Comparison of ENCODE assay signal across 23 cellular contexts in genomic region chr19:41111296-41111695, GRCh38. TPM values are rescaled to one million over a fixed set of nuclear protein-coding genes. Genes with fewer than 3 reads are reported as not detected.
DNase-seq lines count a peak whose midpoint lies in the region; ATAC-seq and TF ChIP-seq lines count a peak whose summit lies in the region.
"Had no signal": no experiment of that assay in that cellular context is flagged by ENCODE, and none has a peak within 500 bp of the region (broad histone marks: within the 10 kb centered on the region; RNA-seq: fewer than 3 reads in every experiment).

No MANE protein-coding gene starts in this region.

- H3K36me3 ChIP-seq in right atrium auricular region: no peaks in the 10 kb centered on the region
- no peaks in the 10 kb centered on the region for H3K36me3 ChIP-seq in BLaER1 treated with 17β-estradiol and CSF1 and Interleukin-3, amounts not matched to agents 10 nM and 100 nM

- TF ChIP-seq CTCF in right atrium auricular region (IDR thresholded peaks at IDR 0.05) (no peak), coronary artery (IDR thresholded peaks at IDR 0.05) (no peak)

- intact Hi-C loops in cardiac septum (cut with DNase I): no loop called here
- intact Hi-C loops in posterior vena cava (cut with DNase I): no loop called here

- H3K27ac ChIP-seq in right atrium auricular region: no peak overlapping the region
- peak overlapping the region in 7 of 11 experiments; percentile 25 to 76 (median 69); a peak in 11 of 22 replicates for H3K27ac ChIP-seq in BLaER1 treated with 17β-estradiol and CSF1 and Interleukin-3, amounts not matched to agents 10 nM and 100 nM
- no peak overlapping the region for H3K27ac ChIP-seq in coronary artery
- H3K27ac ChIP-seq: GM23248 had no signal

- peak overlapping the region in 5 of 11 experiments; percentile 10 to 58 (median 48); a peak in 5 of 22 replicates for H3K9ac ChIP-seq in BLaER1 treated with 17β-estradiol and CSF1 and Interleukin-3, amounts not matched to agents 10 nM and 100 nM
- H3K9ac ChIP-seq: GM23248 had no signal

- H3K4me1 ChIP-seq in right atrium auricular region: no peaks in the 10 kb centered on the region
- H3K4me1 ChIP-seq in BLaER1 treated with 17β-estradiol and CSF1 and Interleukin-3, amounts not matched to agents 10 nM and 100 nM: peaks cover 0 to 55% (median 23%) of the 10 kb centered on the region in 10 experiments; a peak in 17 of 20 replicates

- no peaks in the 10 kb centered on the region for H3K27me3 ChIP-seq in right atrium auricular region
- H3K27me3 ChIP-seq in BLaER1 treated with 17β-estradiol and CSF1 and Interleukin-3, amounts not matched to agents 10 nM and 100 nM: no peaks in the 10 kb centered on the region

- DNase-seq in cardiac septum (ENCODE audit: low spot score) (peak; percentile 24), right atrium auricular region (ENCODE audit: low spot score) (no peak), coronary artery (ENCODE audit: low spot score) (peak; percentile 55), posterior vena cava (ENCODE audit: low spot score) (peak; percentile 31), RPMI8226 (no peak)
- no peak for DNase-seq in activated naive CD4-positive, alpha-beta T cell treated with anti-CD3 and anti-CD28 coated beads, Interleukin-2, amount 50 U/mL, for 16 hours
- DNase-seq: C1 segment of cervical spinal cord; Calu3; CD4-positive, alpha-beta memory T cell; COR-L47; DMS53; DMS79 treated with DMSO at 0.1 percent for 48 hours; GF-D8; GM23248; H7 had no signal

- peak overlapping the region in 9 of 11 experiments; percentile 31 to 76 (median 57); a peak in 18 of 22 replicates for H3K4me2 ChIP-seq in BLaER1 treated with 17β-estradiol and CSF1 and Interleukin-3, amounts not matched to agents 10 nM and 100 nM

- no peaks in the 10 kb centered on the region for H3K9me3 ChIP-seq in right atrium auricular region
- no peaks in the 10 kb centered on the region for H3K9me3 ChIP-seq in BLaER1 treated with 17β-estradiol and CSF1 and Interleukin-3, amounts not matched to agents 10 nM and 100 nM (replicated peaks in 1 of 11)

- no peak for ATAC-seq in GM18909 (IDR thresholded peaks at IDR 0.05; ENCODE audit: poor library complexity, unreplicated experiment)
- ATAC-seq: HCT116 had no signal

- no peaks in the 10 kb centered on the region for H4K20me1 ChIP-seq in BLaER1 treated with 17β-estradiol and CSF1 and Interleukin-3, amounts not matched to agents 10 nM and 100 nM

- H3K4me3 ChIP-seq in right atrium auricular region: no peak overlapping the region
- no peak overlapping the region for H3K4me3 ChIP-seq in BLaER1 treated with 17β-estradiol and CSF1 and Interleukin-3, amounts not matched to agents 10 nM and 100 nM
- no peak overlapping the region for H3K4me3 ChIP-seq in coronary artery
- H3K4me3 ChIP-seq: GM23248 had no signal

RNA-seq across cellular contexts. Expression of gene CYP2F1, which starts 2.9 kb away (rescaled TPM):
- not detected for total RNA-seq in cardiac septum
- not detected for total RNA-seq in right atrium auricular region
- not detected for total RNA-seq in posterior vena cava
- total RNA-seq: A172; B cell; Calu3; CD4-positive, alpha-beta memory T cell; Daoy; G401; GM23248; H1 had no signal

RNA-seq across cellular contexts. Expression of gene CYP2A13, which starts 23.0 kb away (rescaled TPM):
- total RNA-seq in cardiac septum: not detected
- total RNA-seq in right atrium auricular region: not detected
- not detected for total RNA-seq in posterior vena cava
- total RNA-seq: A172; B cell; Calu3; CD4-positive, alpha-beta memory T cell; Daoy; G401; GM23248 had no signal

Comparison
In these comparisons a context has a peak if more than half of its experiments do, and no peak if none do; other contexts are left out.
1. DNase-seq: peak in cardiac septum (single experiment), coronary artery (single experiment) and posterior vena cava (single experiment); none in right atrium auricular region (single experiment), RPMI8226 (single experiment) and activated naive CD4-positive, alpha-beta T cell treated with anti-CD3 and anti-CD28 coated beads, Interleukin-2, amount 50 U/mL, for 16 hours (single experiment).
2. H3K27ac ChIP-seq: peak in BLaER1 treated with 17β-estradiol and CSF1 and Interleukin-3, amounts not matched to agents 10 nM and 100 nM (7 of 11); none in right atrium auricular region (0 of 2) and coronary artery (0 of 2).